In the genomic region with DNA sequence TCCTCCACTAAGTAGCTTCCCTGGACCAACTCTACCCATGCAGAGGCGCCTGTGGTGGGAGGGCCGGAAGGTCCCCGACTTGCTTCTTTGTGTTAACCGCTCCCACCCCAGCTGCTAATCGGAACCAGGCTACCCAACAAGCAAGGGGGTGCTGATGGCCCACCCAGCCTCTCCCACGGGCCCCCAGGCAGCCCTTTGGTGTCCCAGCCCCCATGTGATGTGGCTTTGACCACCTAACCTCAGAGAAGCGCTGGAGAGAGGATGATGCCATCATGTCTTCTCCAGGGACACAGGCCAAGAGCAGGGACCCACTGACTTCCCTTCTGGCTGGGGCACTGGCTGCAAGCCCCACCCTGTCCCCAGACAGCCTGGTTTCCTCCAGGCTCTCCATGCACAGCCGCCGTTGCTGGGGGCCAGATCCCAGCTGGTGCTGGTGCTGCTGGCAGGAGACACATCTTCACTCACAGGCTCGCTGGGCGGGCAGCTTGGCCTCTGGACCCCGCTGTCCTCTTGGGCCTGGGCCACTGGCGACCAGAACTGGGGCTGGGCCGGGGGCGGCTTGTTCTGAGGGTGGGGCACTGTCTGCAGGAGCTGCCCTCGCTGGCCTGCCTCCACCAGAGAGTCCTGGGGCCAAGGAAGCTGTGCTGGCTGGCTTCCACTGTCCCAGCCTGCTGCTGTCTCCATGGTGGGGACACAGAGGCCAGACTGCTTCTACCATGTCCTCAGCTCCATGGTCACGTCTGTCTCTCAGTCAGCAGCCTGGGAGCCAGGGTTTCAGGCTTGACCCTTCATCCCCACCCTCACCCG, we compare ENCODE assay signal across 20 cellular contexts. TPM values are rescaled to one million over a fixed set of nuclear protein-coding genes. Genes with fewer than 3 reads are reported as not detected.
DNase-seq lines count a peak whose midpoint lies in the region; ATAC-seq and TF ChIP-seq lines count a peak whose summit lies in the region.
"Had no signal": no experiment of that assay in that cellular context is flagged by ENCODE, and none has a peak within 500 bp of the region (broad histone marks: within the 10 kb centered on the region; RNA-seq: fewer than 3 reads in every experiment).

No MANE protein-coding gene starts in this region.

- no peak overlapping the region for H2BK15ac ChIP-seq in mesendoderm (replicated peaks; ENCODE audit: low read depth)

- no peaks in the 10 kb centered on the region for H3K79me1 ChIP-seq in mesendoderm (ENCODE audit: low read length)

- H3K18ac ChIP-seq in mesendoderm (ENCODE audit: low read length) = no peak overlapping the region

- no peak overlapping the region for H3K4me3 Mint-ChIP-seq in brain
- H3K4me3 Mint-ChIP-seq: activated T-helper 17 cell treated with anti-CD3 and anti-CD28 coated beads, Interleukin-2, amount 50 U/mL, for 72 hours; stimulated activated naive B cell treated with anti-CD40 and anti-IgM and Interleukin-4, amounts not matched to agents 10 μg/mL and 1 μg/mL and 100 μg/mL, for 72 hours had no signal

- in situ Hi-C loops in GM13977 (cut with MboI; ENCODE audit: low pct_unique_long_range_greater_than_20kb, low sequenced_read_pairs, unreplicated experiment) = loop anchor here (25.0 kb wide), 1 partner anchor 324 kb away; no protein-coding TSS in a partner anchor

- H3K36me3 ChIP-seq in smooth muscle cell (ENCODE audit: low read depth) = no peaks in the 10 kb centered on the region
- H3K36me3 ChIP-seq in mesendoderm (ENCODE audit: control insufficient read depth, insufficient read depth, low read length) = no peaks in the 10 kb centered on the region
- H3K36me3 ChIP-seq: adrenal gland, ovary had no signal

- H2BK5ac ChIP-seq in mesendoderm (ENCODE audit: low read length) = no peak overlapping the region

- H3K4me3 ChIP-seq in smooth muscle cell = no peak overlapping the region
- no peak overlapping the region for H3K4me3 ChIP-seq in mesendoderm (ENCODE audit: low read length)
- H3K4me3 ChIP-seq: adrenal gland, ovary had no signal

- ATAC-seq in left lobe of liver = peak; percentile 32
- ATAC-seq in HG03025 (IDR thresholded peaks at IDR 0.05; ENCODE audit: low FRiP score, unreplicated experiment) = no peak
- ATAC-seq: activated T-helper 17 cell treated with anti-CD3 and anti-CD28 coated beads, Interleukin-2, amount 50 U/mL, for 72 hours; stimulated activated naive B cell treated with anti-CD40 and anti-IgM and Interleukin-4, amounts not matched to agents 10 μg/mL and 1 μg/mL and 100 μg/mL, for 72 hours had no signal

- no peak overlapping the region for H3K23ac ChIP-seq in mesendoderm (ENCODE audit: low read length)

- H3K9me3 ChIP-seq in smooth muscle cell (replicated peaks; ENCODE audit: low read depth) = no peaks in the 10 kb centered on the region
- H3K9me3 ChIP-seq: adrenal gland, ovary had no signal

- peak overlapping the region in 4 of 5 experiments; percentile 6 to 80 (median 49) for H3K27ac Mint-ChIP-seq in brain
- H3K27ac Mint-ChIP-seq: activated T-helper 17 cell treated with anti-CD3 and anti-CD28 coated beads, Interleukin-2, amount 50 U/mL, for 72 hours; HFFc6; stimulated activated naive B cell treated with anti-CD40 and anti-IgM and Interleukin-4, amounts not matched to agents 10 μg/mL and 1 μg/mL and 100 μg/mL, for 72 hours had no signal

- WGBS in smooth muscle cell (ENCODE audit: low lambda C conversion rate) = 70% methylated on average over 13 of the region's 18 CpGs
- WGBS in mesendoderm (ENCODE audit: extremely low coverage, insufficient coverage, low lambda C conversion rate) = no CpG with 5 or more reads among the region's 18 CpGs

- peaks cover 0 to 3% (median 0%) of the 10 kb centered on the region in 5 experiments for H3K9me3 Mint-ChIP-seq in brain
- H3K9me3 Mint-ChIP-seq: activated T-helper 17 cell treated with anti-CD3 and anti-CD28 coated beads, Interleukin-2, amount 50 U/mL, for 72 hours; HFFc6; stimulated activated naive B cell treated with anti-CD40 and anti-IgM and Interleukin-4, amounts not matched to agents 10 μg/mL and 1 μg/mL and 100 μg/mL, for 72 hours had no signal

- peak overlapping the region; percentile 4 for H3K27ac ChIP-seq in smooth muscle cell (ENCODE audit: low read depth)
- no peak overlapping the region for H3K27ac ChIP-seq in mesendoderm (ENCODE audit: low read depth, low read length)
- H3K27ac ChIP-seq: ovary had no signal

- no peaks in the 10 kb centered on the region for H3K36me3 Mint-ChIP-seq in brain
- H3K36me3 Mint-ChIP-seq: stimulated activated naive B cell treated with anti-CD40 and anti-IgM and Interleukin-4, amounts not matched to agents 10 μg/mL and 1 μg/mL and 100 μg/mL, for 72 hours had no signal

- no peak overlapping the region for H4K5ac ChIP-seq in mesendoderm (ENCODE audit: low read length)

- H3K79me2 ChIP-seq in smooth muscle cell (ENCODE audit: low read depth) (no peaks in the 10 kb centered on the region), mesendoderm (ENCODE audit: control insufficient read depth, insufficient read depth, low read length) (no peaks in the 10 kb centered on the region)

- H3K27me3 Mint-ChIP-seq in brain = peaks cover 7% of the 10 kb centered on the region

- no peak overlapping the region for H3K4ac ChIP-seq in mesendoderm (ENCODE audit: low read depth, low read length)

- H3K4me2 ChIP-seq in smooth muscle cell (no peak overlapping the region), mesendoderm (ENCODE audit: low read length) (no peak overlapping the region)

- H3K27me3 ChIP-seq in smooth muscle cell (ENCODE audit: low read depth) (no peaks in the 10 kb centered on the region), mesendoderm (ENCODE audit: insufficient read depth, low read length, poor library complexity) (no peaks in the 10 kb centered on the region)
- H3K27me3 ChIP-seq: adrenal gland, ovary had no signal

- H3K9ac ChIP-seq in smooth muscle cell (ENCODE audit: low read depth) = no peak overlapping the region
- H3K9ac ChIP-seq in mesendoderm (ENCODE audit: low read length) = no peak overlapping the region

- no peak overlapping the region for H4K8ac ChIP-seq in mesendoderm (ENCODE audit: low read depth, low read length)

- peaks cover 5% of the 10 kb centered on the region for H3F3A ChIP-seq in smooth muscle cell (ENCODE audit: low read depth)

- no peak overlapping the region for H2AK5ac ChIP-seq in mesendoderm (ENCODE audit: low read length)

- TF ChIP-seq CTCF in GM13977 (IDR thresholded peaks at IDR 0.05; ENCODE audit: extremely low read depth, insufficient read depth, missing control alignments) (no peak), brain (conservative IDR thresholded peaks at IDR 0.05) (no peak), smooth muscle cell (IDR thresholded peaks at IDR 0.05; ENCODE audit: borderline replicate concordance, insufficient read depth, poor library complexity, severe bottlenecking) (no peak)

- H4K20me1 ChIP-seq in smooth muscle cell (ENCODE audit: low read depth) = no peaks in the 10 kb centered on the region

- H3K4me1 ChIP-seq in smooth muscle cell (ENCODE audit: low read depth) (peaks cover 5% of the 10 kb centered on the region), mesendoderm (ENCODE audit: control insufficient read depth, low read depth, low read length) (no peaks in the 10 kb centered on the region)

- no peak overlapping the region for H2BK120ac ChIP-seq in mesendoderm (ENCODE audit: low read depth, low read length)

- no peak overlapping the region for H3K56ac ChIP-seq in mesendoderm (ENCODE audit: low read length)

- DNase-seq in GM13977 (ENCODE audit: low spot score) = peak; percentile 20
- peak; percentile 52 for DNase-seq in left lobe of liver (ENCODE audit: low spot score)
- DNase-seq in smooth muscle cell (lab: John Stamatoyannopoulos, UW; ENCODE audit: unreplicated experiment) = no peak
- no peak for DNase-seq in activated CD4-positive, alpha-beta T cell treated with anti-CD3 and anti-CD28 coated beads for 48 hours
- DNase-seq in mesendoderm = no peak
- no peak for DNase-seq in activated naive CD4-positive, alpha-beta T cell (lab: John Stamatoyannopoulos, UW)
- DNase-seq: activated CD4-positive, CD25-positive, alpha-beta regulatory T cell treated with anti-CD3 and anti-CD28 coated beads, Interleukin-2, amount 50 U/mL, for 72 hours; EL; kidney glomerular epithelial cell; NCI-H1930; NCI-H524; ovary; SIG-M5; stimulated activated CD4-positive, alpha-beta T cell treated with anti-CD3 and anti-CD28 coated beads, Interleukin-12 subunit alpha, Interleukin-12 subunit beta, amount 100 ng/mL, for 4 hours; stimulated activated naive B cell treated with anti-CD40 and anti-IgM and Interleukin-4, amounts not matched to agents 10 μg/mL and 1 μg/mL and 100 μg/mL, for 72 hours had no signal

- no peak overlapping the region for H2AFZ ChIP-seq in smooth muscle cell (ENCODE audit: low read depth)

- H3K4me1 Mint-ChIP-seq in brain = peaks cover 12% of the 10 kb centered on the region
- H3K4me1 Mint-ChIP-seq: activated T-helper 17 cell treated with anti-CD3 and anti-CD28 coated beads, Interleukin-2, amount 50 U/mL, for 72 hours had no signal

RNA-seq across cellular contexts. Expression of gene LAMC3, which starts 27.8 kb away (rescaled TPM):
- 11.2 TPM for polyA plus RNA-seq in brain (ENCODE audit: insufficient read depth, low read depth, low replicate concordance)
- total RNA-seq in left lobe of liver = 7.1 TPM
- 21.3 and 26.9 TPM in 2 replicates for total RNA-seq in smooth muscle cell
- polyA plus RNA-seq in smooth muscle cell = 49.0 and 72.0 TPM in 2 replicates
- polyA plus RNA-seq in mesendoderm (2013, experiment 1 of 2) = 14.4 TPM
- polyA plus RNA-seq in mesendoderm (2013, experiment 2 of 2) = 15.1 TPM
- total RNA-seq: HFFc6 had no signal

RNA-seq across cellular contexts. Expression of gene AIF1L, which starts 59.6 kb away (rescaled TPM):
- polyA plus RNA-seq in brain (ENCODE audit: insufficient read depth, low read depth, low replicate concordance) (131 TPM), smooth muscle cell (3.1 and 3.6 TPM in 2 replicates)
- total RNA-seq in left lobe of liver (0.83 TPM), smooth muscle cell (1.6 and 3.1 TPM in 2 replicates)
- 68.2 TPM for polyA plus RNA-seq in mesendoderm (2013, experiment 1 of 2)
- 71.4 TPM for polyA plus RNA-seq in mesendoderm (2013, experiment 2 of 2)

Comparison
In these comparisons a context has a peak if more than half of its experiments do, and no peak if none do; other contexts are left out.
1. DNase-seq: peak in GM13977 (single experiment) and left lobe of liver (single experiment); none in smooth muscle cell (single experiment), activated CD4-positive, alpha-beta T cell treated with anti-CD3 and anti-CD28 coated beads for 48 hours (single experiment), mesendoderm (single experiment) and activated naive CD4-positive, alpha-beta T cell (0 of 4).